8 cellular contexts compared by ENCODE assay signal in genomic region chr9:37119907-37120839, GRCh38. TPM values are rescaled to one million over a fixed set of nuclear protein-coding genes. Genes with fewer than 3 reads are reported as not detected.
A peak's percentile ranks its signal among the peaks of the same experiment; 100 is the strongest.
DNase-seq lines count a peak whose midpoint lies in the region; FAIRE-seq and TF ChIP-seq lines count a peak whose summit lies in the region.

ZCCHC7 (plus strand) TSS chr9:37120574.

- H3K9ac ChIP-seq in neuronal stem cell (ENCODE audit: low read depth, low read length, poor library complexity) = peak within 1 kb of the TSS; percentile 88

- H2BK5ac ChIP-seq in neuronal stem cell (ENCODE audit: low read length) = peak within 1 kb of the TSS; percentile 62

- H3K23ac ChIP-seq in neuronal stem cell (ENCODE audit: low read depth, low read length, poor library complexity) = peak within 1 kb of the TSS; percentile 98

- no peak for TF ChIP-seq CTCF in subcutaneous adipose tissue (IDR thresholded peaks at IDR 0.05; ENCODE audit: low read depth)

- WGBS in neuronal stem cell (ENCODE audit: extremely low coverage in 2 of 2, insufficient read length in 2 of 2, insufficient replicate concordance in 1 of 2), 2 donors = no CpG with 5 or more reads among the region's 82 CpGs

- in situ Hi-C loops in SK-MEL-5 (cut with HindIII; ENCODE audit: low pct_unique_long_range_greater_than_20kb, low sequenced_read_pairs) = no loop called here

- H2BK15ac ChIP-seq in neuronal stem cell (ENCODE audit: low read length) = peak within 1 kb of the TSS; percentile 27

- H3K9me3 ChIP-seq in neuronal stem cell (replicated peaks in 1 of 2; ENCODE audit: control insufficient read depth in 2 of 2, insufficient read depth in 1 of 2, low read depth in 1 of 2, low read length in 2 of 2) = peaks cover 0 to 5% of the 10 kb centered on the region in 2 donors

- H2BK12ac ChIP-seq in neuronal stem cell (ENCODE audit: low read length) = peak within 1 kb of the TSS; percentile 25

- no peaks in the 10 kb centered on the region for H3K27me3 ChIP-seq in neuronal stem cell (ENCODE audit: control insufficient read depth in 3 of 3, insufficient read depth in 3 of 3, low read depth in 1 of 3, low read length in 3 of 3)

- peak within 1 kb of the TSS; percentile 63 for H3K14ac ChIP-seq in neuronal stem cell (ENCODE audit: low read length)

- H4K8ac ChIP-seq in neuronal stem cell (ENCODE audit: low read depth, low read length) = no peak within 1 kb of the TSS

- H2AK5ac ChIP-seq in neuronal stem cell (ENCODE audit: low read depth, low read length) = no peak within 1 kb of the TSS

- H4K91ac ChIP-seq in neuronal stem cell (ENCODE audit: low read depth, low read length, poor library complexity) = no peak within 1 kb of the TSS

- H3K36me3 ChIP-seq in neuronal stem cell (replicated peaks in 1 of 2; ENCODE audit: control insufficient read depth in 2 of 2, insufficient read depth in 2 of 2, low read length in 2 of 2) = peaks cover 0 to 10% of the 10 kb centered on the region in 2 donors

- peaks cover 2% of the 10 kb centered on the region for H3K79me1 ChIP-seq in neuronal stem cell (ENCODE audit: low read depth, low read length)

- peak within 1 kb of the TSS; percentile 70 for H3K27ac ChIP-seq in neuronal stem cell (replicated peaks; ENCODE audit: low read length)

- H3K4me1 ChIP-seq in neuronal stem cell (ENCODE audit: control insufficient read depth in 2 of 2, insufficient read depth in 1 of 2, low read depth in 1 of 2, low read length in 2 of 2) = peaks cover 1 to 5% of the 10 kb centered on the region in 2 donors

- H3K18ac ChIP-seq in neuronal stem cell (ENCODE audit: low read length) = peak within 1 kb of the TSS; percentile 90

- POLR2A ChIA-PET in HEK293T (lab: Yijun Ruan, JAX) = interaction anchor here (0.7 to 1.9 kb wide), 4 partner anchors 16 to 62 kb away, joined by 3 to 11 read pairs (median 4); no protein-coding TSS in a partner anchor

- H2BK120ac ChIP-seq in neuronal stem cell (ENCODE audit: low read depth, low read length) = peak within 1 kb of the TSS; percentile 36

- H3K4ac ChIP-seq in neuronal stem cell (ENCODE audit: low read length) = peak within 1 kb of the TSS; percentile 23

- H2AFZ ChIP-seq in neuronal stem cell (ENCODE audit: low read length) = peak within 1 kb of the TSS; percentile 96

- peak within 1 kb of the TSS; percentile 84 for H3K4me2 ChIP-seq in neuronal stem cell (ENCODE audit: insufficient read depth, low read length, poor library complexity, severe bottlenecking)

- DNase-seq in GF-D8 (lab: John Stamatoyannopoulos, UW) (peak; percentile 90), HEK293T (ENCODE audit: extremely low spot score) (peak; percentile 95), MV-4-11 (lab: John Stamatoyannopoulos, UW) (peak; percentile 95), SK-MEL-5 (ENCODE audit: low read depth, low spot score) (peak; percentile 94), frontal cortex (ENCODE audit: low spot score in 2 of 2) (peak; percentile 92 to 96), neuronal stem cell (ENCODE audit: low spot score) (peak; percentile 94)
- peak; percentile 98 for DNase-seq in activated naive CD4-positive, alpha-beta T cell treated with Interleukin-2 at 50 U/mL for 16 hours

- FAIRE-seq in frontal cortex (lab: Jason Lieb, UNC) = no peak

- CTCF ChIA-PET in HEK293T (lab: Yijun Ruan, JAX) = interaction anchor here (1.3 kb wide), 1 partner anchor 209 kb away, joined by 3 read pairs; no protein-coding TSS in a partner anchor

- H3K4me3 ChIP-seq in neuronal stem cell (ENCODE audit: low read length in 2 of 2) = peak within 1 kb of the TSS; percentile 74 to 95

TF ChIP-seq in HEK293T, 16 proteins besides CTCF, POLR2A, EP300 and RAD21:
- TF ChIP-seq ELF4 (IDR thresholded peaks at IDR 0.05) (peak; percentile 88), BHLHE40 (IDR thresholded peaks at IDR 0.05; ENCODE audit: borderline replicate concordance) (no peak), TARDBP (IDR thresholded peaks at IDR 0.05) (no peak), ARNT (IDR thresholded peaks at IDR 0.05) (no peak), CTBP1 (IDR thresholded peaks at IDR 0.05; ENCODE audit: borderline replicate concordance) (no peak), L3MBTL2 (conservative IDR thresholded peaks at IDR 0.05) (peak; percentile 100), NFRKB (IDR thresholded peaks at IDR 0.05) (no peak), SP1 (IDR thresholded peaks at IDR 0.05) (no peak)

RNA-seq across cellular contexts. Expression of gene ZCCHC7, which starts in this region (rescaled TPM):
- 11.3 and 12.8 TPM in 2 replicates for total RNA-seq in SK-MEL-5 (2014; rRNA removed; shearing (Covaris generic))
- polyA plus RNA-seq in SK-MEL-5 (2015; cell fraction: cytosol; rRNA removed) = 10.1 and 12.9 TPM in 2 replicates
- polyA plus RNA-seq in SK-MEL-5 (2015; cell fraction: nucleus; rRNA removed) = 14.0 and 18.3 TPM in 2 replicates
- total RNA-seq in frontal cortex (39.5 TPM), subcutaneous adipose tissue (10 to 100 TPM; 13.8 to 24.6 (median 18.5) TPM)
- polyA plus RNA-seq in neuronal stem cell (2013, experiment 1 of 2) = 34.8 TPM
- 35.4 TPM for polyA plus RNA-seq in neuronal stem cell (2013, experiment 2 of 2)

Comparison
In these comparisons a context has a peak if more than half of its experiments do, and no peak if none do; other contexts are left out.
1. Peak in every context shown above with its lines: DNase-seq, H3K4me3 ChIP-seq and H3K27ac ChIP-seq.